ENCODE assay signal across 24 cellular contexts in genomic region chr6:40312213-40313015, GRCh38.
DNase-seq lines count a peak whose midpoint lies in the region; ATAC-seq and TF ChIP-seq lines count a peak whose summit lies in the region.
"Had no signal": no experiment of that assay in that cellular context is flagged by ENCODE, and none has a peak within 500 bp of the region (broad histone marks: within the 10 kb centered on the region; RNA-seq: fewer than 3 reads in every experiment).

No MANE protein-coding gene starts in this region.

- no peak for DNase-seq in Right ventricle myocardium superior
- DNase-seq in right atrium auricular region (ENCODE audit: low spot score), result no peak
- peak; percentile 6 for DNase-seq in brain microvascular endothelial cell
- no peak for DNase-seq in left cardiac atrium
- DNase-seq in NCI-H1417 (lab: John Stamatoyannopoulos, UW), result no peak
- DNase-seq in activated CD4-positive, alpha-beta T cell treated with anti-CD3 and anti-CD28 coated beads for 4 hours, result no peak
- DNase-seq in activated CD8-positive, alpha-beta memory T cell treated with anti-CD3 and anti-CD28 coated beads, Interleukin-2, amount 50 U/mL, for 48 hours, result no peak
- DNase-seq: activated CD4-positive, alpha-beta T cell treated with anti-CD3 and anti-CD28 coated beads for 36 hours; activated CD8-positive, alpha-beta memory T cell treated with anti-CD3 and anti-CD28 coated beads for 24 hours; activated effector memory CD4-positive, alpha-beta T cell treated with anti-CD3 and anti-CD28 coated beads, Interleukin-2, amount 50 U/mL, for 16 hours; activated naive CD8-positive, alpha-beta T cell treated with anti-CD3 and anti-CD28 coated beads, Interleukin-2, amount 10 ng/mL, durations not matched to agents 7 days and 5 days; activated T-cell treated with anti-CD3 and anti-CD28 coated beads, Interleukin-2, amount 50 U/mL, for 1 hour; CD8-positive, alpha-beta T cell; GDM1; HCEC 1CT; head of caudate nucleus; mesendoderm; NCI-H1436 treated with DMSO at 0.1 percent for 48 hours; NCI-H2107; stimulated activated naive CD8-positive, alpha-beta T cell treated with anti-CD3 and anti-CD28 coated beads, Interleukin-15, Interleukin-2, amounts not matched to agents 100 U/mL and 50 U/mL, for 24 hours; T-helper 2 cell had no signal

- in situ Hi-C loops in brain microvascular endothelial cell (cut with HindIII; ENCODE audit: low pct_ligation_motif_present, low sequenced_read_pairs), result no loop called here

- TF ChIP-seq CTCF in right atrium auricular region (IDR thresholded peaks at IDR 0.05) (no peak), brain microvascular endothelial cell (IDR thresholded peaks at IDR 0.05; ENCODE audit: low read depth, low read length, missing control alignments) (no peak)

- intact Hi-C loops in Right ventricle myocardium superior (cut with DNase I) (no loop called here), left cardiac atrium (cut with DNase I) (loop anchor here in 1 of 2 donors (10.0 kb wide), 1 partner anchor 948 kb away; no protein-coding TSS in a partner anchor)

- H3K27me3 ChIP-seq in right atrium auricular region (peaks cover 0 to 3% of the 10 kb centered on the region in 2 donors), brain microvascular endothelial cell (replicated peaks) (no peaks in the 10 kb centered on the region)

- H3K4me3 ChIP-seq in right atrium auricular region (no peak overlapping the region), brain microvascular endothelial cell (ENCODE audit: low read depth, low read length) (no peak overlapping the region)

- peak; percentile 46 for ATAC-seq in Right ventricle myocardium superior (ENCODE audit: poor library complexity)
- peak; percentile 40 to 82 for ATAC-seq in left cardiac atrium
- no peak for ATAC-seq in HG03045 (IDR thresholded peaks at IDR 0.05; ENCODE audit: unreplicated experiment)
- ATAC-seq: activated CD4-positive, alpha-beta T cell treated with anti-CD3 and anti-CD28 coated beads for 36 hours; CD8-positive, alpha-beta T cell; SK-N-SH treated with all-trans-retinoic acid at 6 μM for 48 hours; stimulated activated naive CD8-positive, alpha-beta T cell treated with anti-CD3 and anti-CD28 coated beads, Interleukin-15, Interleukin-2, amounts not matched to agents 100 U/mL and 50 U/mL, for 24 hours had no signal

- no peak overlapping the region for H3K27ac ChIP-seq in right atrium auricular region
- no peak overlapping the region for H3K27ac ChIP-seq in brain microvascular endothelial cell
- H3K27ac ChIP-seq: neutrophil had no signal

- H3K36me3 ChIP-seq in right atrium auricular region, result no peaks in the 10 kb centered on the region
- no peaks in the 10 kb centered on the region for H3K36me3 ChIP-seq in brain microvascular endothelial cell (replicated peaks)
- H3K36me3 ChIP-seq: neutrophil had no signal

- peaks cover 0 to 5% of the 10 kb centered on the region in 2 donors for H3K4me1 ChIP-seq in right atrium auricular region

- H3K9me3 ChIP-seq in right atrium auricular region, result no peaks in the 10 kb centered on the region
- H3K9me3 ChIP-seq: neutrophil had no signal
